In genomic region chr15:50181206-50181982, GRCh38 we compare ENCODE assay signal across 8 cellular contexts. TPM values are rescaled to one million over a fixed set of nuclear protein-coding genes. Genes with fewer than 3 reads are reported as not detected.
DNase-seq lines count a peak whose midpoint lies in the region; ATAC-seq, FAIRE-seq and TF ChIP-seq lines count a peak whose summit lies in the region.

No MANE protein-coding gene starts in this region.

- H3K27me3 Mint-ChIP-seq in activated T-cell treated with anti-CD3 and anti-CD28 coated beads, Interleukin-2, amount 50 U/mL, for 24 hours = peaks cover 62% of the 10 kb centered on the region
- peaks cover 17% of the 10 kb centered on the region for H3K27me3 Mint-ChIP-seq in activated CD4-positive, alpha-beta memory T cell treated with anti-CD3 and anti-CD28 coated beads for 36 hours

- no peaks in the 10 kb centered on the region for H3K9me2 ChIP-seq in OCI-LY7 (ENCODE audit: insufficient read depth, low read length)

- H3K27ac ChIP-seq in thoracic aorta (no peak overlapping the region), OCI-LY7 (ENCODE audit: low read depth, low read length, poor library complexity, severe bottlenecking) (no peak overlapping the region)

- ATAC-seq in thoracic aorta (ENCODE audit: insufficient number of reproducible peaks, low FRiP score, low read depth) = no peak

- BruUV-seq in OCI-LY7 (replicated peaks; lab: Mats Ljungman, UMichigan) = no TSS peak

- H3K9me3 ChIP-seq in thoracic aorta (no peaks in the 10 kb centered on the region), OCI-LY7 (ENCODE audit: low read length) (no peaks in the 10 kb centered on the region)

- H3K4me1 Mint-ChIP-seq in activated T-cell treated with anti-CD3 and anti-CD28 coated beads, Interleukin-2, amount 50 U/mL, for 24 hours (ENCODE audit: low read depth) = peaks cover 34% of the 10 kb centered on the region
- H3K4me1 Mint-ChIP-seq in activated CD4-positive, alpha-beta memory T cell treated with anti-CD3 and anti-CD28 coated beads for 36 hours (ENCODE audit: low read depth) = peaks cover 38% of the 10 kb centered on the region

- H3K79me2 ChIP-seq in OCI-LY7 (ENCODE audit: insufficient read depth, low read depth, low read length) = no peaks in the 10 kb centered on the region

- H3K9me3 Mint-ChIP-seq in activated T-cell treated with anti-CD3 and anti-CD28 coated beads, Interleukin-2, amount 50 U/mL, for 24 hours = no peaks in the 10 kb centered on the region
- no peaks in the 10 kb centered on the region for H3K9me3 Mint-ChIP-seq in activated CD4-positive, alpha-beta memory T cell treated with anti-CD3 and anti-CD28 coated beads for 36 hours

- H3K4me2 ChIP-seq in OCI-LY7 (ENCODE audit: low read length) = no peak overlapping the region

- no peak for TF ChIP-seq CTCF in thoracic aorta (IDR thresholded peaks at IDR 0.05)
- no peak for TF ChIP-seq CTCF in OCI-LY7 (conservative IDR thresholded peaks at IDR 0.05; ENCODE audit: low read length)

- no peaks in the 10 kb centered on the region for H4K20me1 ChIP-seq in OCI-LY7 (ENCODE audit: insufficient read depth, low read length)

- DNase-seq in activated T-cell treated with anti-CD3 and anti-CD28 coated beads, Interleukin-2, amount 50 U/mL, for 24 hours = no peak
- DNase-seq in activated T-cell treated with anti-CD3 and anti-CD28 coated beads, Interleukin-2, amount 50 U/mL, for 1 hour = no peak
- no peak for DNase-seq in activated CD4-positive, alpha-beta memory T cell treated with anti-CD3 and anti-CD28 coated beads for 36 hours
- peak; percentile 27 for DNase-seq in kidney tubule cell (ENCODE audit: low spot score)
- no peak for DNase-seq in thoracic aorta (ENCODE audit: low spot score)
- DNase-seq in stimulated activated CD4-positive, alpha-beta T cell treated with anti-CD3 and anti-CD28 coated beads, Interleukin-1b, Interleukin-23, amount 100 ng/mL, for 48 hours = no peak
- no peak for DNase-seq in RCC 7860 (ENCODE audit: low spot score)
- no peak for DNase-seq in OCI-LY7 (ENCODE audit: low spot score)

- CTCF ChIA-PET in activated CD4-positive, alpha-beta memory T cell treated with anti-CD3 and anti-CD28 coated beads for 36 hours (lab: Charles Lee) = interaction anchor here (0.8 to 3.5 kb wide), 6 partner anchors 46 to 562 kb away, joined by 3 to 26 read pairs (median 4); no protein-coding TSS in a partner anchor
- CTCF ChIA-PET in OCI-LY7 (lab: Charles Lee; ENCODE audit: unreplicated experiment) = no interaction called here

- H3K36me3 ChIP-seq in thoracic aorta = no peaks in the 10 kb centered on the region
- no peaks in the 10 kb centered on the region for H3K36me3 ChIP-seq in OCI-LY7 (ENCODE audit: insufficient read depth, low read length)

- H3K36me3 Mint-ChIP-seq in activated T-cell treated with anti-CD3 and anti-CD28 coated beads, Interleukin-2, amount 50 U/mL, for 24 hours (ENCODE audit: low read depth) = peaks cover 7% of the 10 kb centered on the region
- peaks cover 10% of the 10 kb centered on the region for H3K36me3 Mint-ChIP-seq in activated CD4-positive, alpha-beta memory T cell treated with anti-CD3 and anti-CD28 coated beads for 36 hours

- no peaks in the 10 kb centered on the region for H3K27me3 ChIP-seq in thoracic aorta (replicated peaks; ENCODE audit: insufficient read depth)

- no peak overlapping the region for H3K27ac Mint-ChIP-seq in activated T-cell treated with anti-CD3 and anti-CD28 coated beads, Interleukin-2, amount 50 U/mL, for 24 hours
- H3K27ac Mint-ChIP-seq in activated CD4-positive, alpha-beta memory T cell treated with anti-CD3 and anti-CD28 coated beads for 36 hours = peak overlapping the region; percentile 8

- peak overlapping the region; percentile 89 for H3K4me3 Mint-ChIP-seq in activated T-cell treated with anti-CD3 and anti-CD28 coated beads, Interleukin-2, amount 50 U/mL, for 24 hours
- H3K4me3 Mint-ChIP-seq in activated CD4-positive, alpha-beta memory T cell treated with anti-CD3 and anti-CD28 coated beads for 36 hours = peak overlapping the region; percentile 54

- POLR2A ChIA-PET in activated CD4-positive, alpha-beta memory T cell treated with anti-CD3 and anti-CD28 coated beads for 36 hours (lab: Charles Lee) = interaction anchor here (1.1 to 2.7 kb wide), 3 partner anchors 38 to 174 kb away, joined by 4 to 24 read pairs (median 9); partner anchors contain the start of gene GABPB1
- POLR2A ChIA-PET in OCI-LY7 (lab: Charles Lee) = interaction anchor here (0.5 kb wide), 1 partner anchor 114 kb away, joined by 4 read pairs; no protein-coding TSS in a partner anchor

- H3K4me3 ChIP-seq in thoracic aorta (peak overlapping the region; percentile 72), OCI-LY7 (ENCODE audit: low read depth, low read length, poor library complexity, severe bottlenecking) (no peak overlapping the region)

- H2AFZ ChIP-seq in OCI-LY7 (ENCODE audit: low read length) = no peak overlapping the region

- no peak for FAIRE-seq in RCC 7860 (lab: Jason Lieb, UNC)

- peaks cover 0 to 16% of the 10 kb centered on the region in 2 donors for H3K4me1 ChIP-seq in thoracic aorta (ENCODE audit: control insufficient read depth in 1 of 2, low read depth in 2 of 2)
- no peaks in the 10 kb centered on the region for H3K4me1 ChIP-seq in OCI-LY7 (ENCODE audit: insufficient read depth, low read length, poor library complexity, severe bottlenecking)

- intact Hi-C loops in activated CD4-positive, alpha-beta memory T cell treated with anti-CD3 and anti-CD28 coated beads for 36 hours (cut with micrococcal nuclease) = loop anchor here (5.0 kb wide), 1 partner anchor 706 kb away; no protein-coding TSS in a partner anchor
- intact Hi-C loops in OCI-LY7 (cut with micrococcal nuclease; ENCODE audit: unreplicated experiment) = no loop called here

RNA-seq across cellular contexts. Expression of gene SLC27A2, which starts 0.6 kb away (rescaled TPM):
- total RNA-seq in activated CD4-positive, alpha-beta memory T cell treated with anti-CD3 and anti-CD28 coated beads for 36 hours = 10 to 100 TPM; 22.5 to 24.3 TPM
- total RNA-seq in thoracic aorta = 1 to 10 TPM in 1 of 2 donors, not detected in 1; 2.2 TPM
- not detected in 2 replicates for total RNA-seq in OCI-LY7 (2014; rRNA removed; shearing (Covaris generic))
- total RNA-seq in OCI-LY7 (2022) = not detected in 2 replicates

Comparison
In these comparisons a context has a peak if more than half of its experiments do, and no peak if none do; other contexts are left out.
1. RNA of gene SLC27A2, which starts 0.6 kb away (total RNA-seq): 22.5 to 24.3 TPM in activated CD4-positive, alpha-beta memory T cell treated with anti-CD3 and anti-CD28 coated beads for 36 hours; 2.2 TPM in thoracic aorta and not detected in OCI-LY7; every median in the first group is over 4 times any median in the second.